12 cellular contexts compared by ENCODE assay signal in genomic region chr20:63953764-63954429, GRCh38. TPM values are rescaled to one million over a fixed set of nuclear protein-coding genes. Genes with fewer than 3 reads are reported as not detected.
DNase-seq lines count a peak whose midpoint lies in the region; ATAC-seq and TF ChIP-seq lines count a peak whose summit lies in the region.
"Had no signal": no experiment of that assay in that cellular context is flagged by ENCODE, and none has a peak within 500 bp of the region (broad histone marks: within the 10 kb centered on the region; RNA-seq: fewer than 3 reads in every experiment).

No MANE protein-coding gene starts in this region.

- H3K27ac ChIP-seq in CD4-positive, CD25-positive, alpha-beta regulatory T cell (ENCODE audit: insufficient read depth, low read length, poor library complexity, severe bottlenecking) = no peak overlapping the region

- peaks cover 0 to 51% (median 18%) of the 10 kb centered on the region in 4 donors for H3K4me1 Mint-ChIP-seq in CD4-positive, CD25-positive, alpha-beta regulatory T cell
- H3K4me1 Mint-ChIP-seq in IgD-negative memory B cell (peaks cover 20 to 38% (median 28%) of the 10 kb centered on the region in 3 donors), chondrocyte (ENCODE audit: low read depth) (peaks cover 52% of the 10 kb centered on the region), nephron (peaks cover 30% of the 10 kb centered on the region)

- no peak overlapping the region for H3K4me3 ChIP-seq in CD4-positive, CD25-positive, alpha-beta regulatory T cell (ENCODE audit: low read depth, low read length)
- peak overlapping the region in 1 of 2 donors; percentile 76 for H3K4me3 ChIP-seq in foreskin fibroblast (ENCODE audit: low read depth in 1 of 2, low read length in 2 of 2)

- no peaks in the 10 kb centered on the region for H3K27me3 ChIP-seq in CD4-positive, CD25-positive, alpha-beta regulatory T cell (ENCODE audit: control insufficient read depth, insufficient read depth, low read length)

- H3K36me3 ChIP-seq in CD4-positive, CD25-positive, alpha-beta regulatory T cell (ENCODE audit: control insufficient read depth, insufficient read depth, low read length) = no peaks in the 10 kb centered on the region

- TF ChIP-seq CTCF in chondrocyte (IDR thresholded peaks at IDR 0.05) (no peak), nephron (IDR thresholded peaks at IDR 0.05; ENCODE audit: unreplicated experiment in 3 of 3) (no peak), foreskin fibroblast (IDR thresholded peaks at IDR 0.05; ENCODE audit: low read depth, low read length) (no peak)

- H3K27ac Mint-ChIP-seq in CD4-positive, CD25-positive, alpha-beta regulatory T cell = peak overlapping the region in 2 of 3 donors; percentile 35 to 79
- peak overlapping the region in 2 of 3 donors; percentile 84 to 97 for H3K27ac Mint-ChIP-seq in IgD-negative memory B cell
- H3K27ac Mint-ChIP-seq in chondrocyte (ENCODE audit: unreplicated experiment) = peak overlapping the region; percentile 65
- H3K27ac Mint-ChIP-seq in nephron = peak overlapping the region; percentile 17 to 74 (median 71)

- ATAC-seq in CD4-positive, CD25-positive, alpha-beta regulatory T cell (ENCODE audit: low read depth in 2 of 2) = no peak
- ATAC-seq in HG03565 (IDR thresholded peaks at IDR 0.05; ENCODE audit: unreplicated experiment) (no peak), GM21447 (IDR thresholded peaks at IDR 0.05; ENCODE audit: unreplicated experiment) (no peak)

- DNase-seq in CD4-positive, CD25-positive, alpha-beta regulatory T cell = no peak
- no peak for DNase-seq in chondrocyte (ENCODE audit: low spot score)
- DNase-seq in AG08396 (ENCODE audit: low spot score) = no peak
- DNase-seq in foreskin fibroblast = no peak
- DNase-seq: activated effector memory CD4-positive, alpha-beta T cell treated with Interleukin-2 at 50 U/mL for 16 hours; GDM1; NCI-H146 had no signal

- H3K9me3 ChIP-seq in CD4-positive, CD25-positive, alpha-beta regulatory T cell (ENCODE audit: control insufficient read depth in 2 of 2, low read length in 2 of 2) = no peaks in the 10 kb centered on the region

- no peaks in the 10 kb centered on the region for H3K27me3 Mint-ChIP-seq in CD4-positive, CD25-positive, alpha-beta regulatory T cell
- H3K27me3 Mint-ChIP-seq in IgD-negative memory B cell = no peaks in the 10 kb centered on the region
- H3K27me3 Mint-ChIP-seq in chondrocyte (ENCODE audit: low read depth) = no peaks in the 10 kb centered on the region
- H3K27me3 Mint-ChIP-seq in nephron (ENCODE audit: low read depth) = no peaks in the 10 kb centered on the region

- peaks cover 49% of the 10 kb centered on the region for H3K4me1 ChIP-seq in CD4-positive, CD25-positive, alpha-beta regulatory T cell (ENCODE audit: control insufficient read depth, insufficient read depth, low read length, poor library complexity, severe bottlenecking)

- peak overlapping the region; percentile 69 to 89 (median 76) for H3K4me3 Mint-ChIP-seq in CD4-positive, CD25-positive, alpha-beta regulatory T cell
- H3K4me3 Mint-ChIP-seq in IgD-negative memory B cell (peak overlapping the region; percentile 87 to 96 (median 88)), chondrocyte (ENCODE audit: unreplicated experiment) (peak overlapping the region; percentile 79), nephron (peak overlapping the region; percentile 85 to 88 (median 85))

- no peaks in the 10 kb centered on the region for H3K9me3 Mint-ChIP-seq in CD4-positive, CD25-positive, alpha-beta regulatory T cell
- H3K9me3 Mint-ChIP-seq in IgD-negative memory B cell = no peaks in the 10 kb centered on the region
- H3K9me3 Mint-ChIP-seq in chondrocyte (ENCODE audit: low read depth) = no peaks in the 10 kb centered on the region
- no peaks in the 10 kb centered on the region for H3K9me3 Mint-ChIP-seq in nephron

- H3K36me3 Mint-ChIP-seq in CD4-positive, CD25-positive, alpha-beta regulatory T cell = no peaks in the 10 kb centered on the region
- H3K36me3 Mint-ChIP-seq in IgD-negative memory B cell (no peaks in the 10 kb centered on the region), chondrocyte (ENCODE audit: low read depth) (no peaks in the 10 kb centered on the region), nephron (ENCODE audit: low read depth) (no peaks in the 10 kb centered on the region)

RNA-seq across cellular contexts. Expression of gene UCKL1, which starts 2.3 kb away (rescaled TPM):
- 43.0 TPM for total RNA-seq in CD4-positive, CD25-positive, alpha-beta regulatory T cell
- 10 to 100 TPM; 25.1 to 35.7 (median 31.6) TPM for polyA plus RNA-seq in CD4-positive, CD25-positive, alpha-beta regulatory T cell
- polyA plus RNA-seq in IgD-negative memory B cell = 67.9 TPM
- total RNA-seq in chondrocyte = 24.3 to 27.5 TPM (median 27.2 TPM) in 3 replicates

RNA-seq across cellular contexts. Expression of gene ZNF512B, which starts 15.8 kb away (rescaled TPM):
- 21.2 TPM for total RNA-seq in CD4-positive, CD25-positive, alpha-beta regulatory T cell
- under 1 TPM; 0.41 to 0.47 (median 0.45) TPM for polyA plus RNA-seq in CD4-positive, CD25-positive, alpha-beta regulatory T cell
- 0.30 TPM for polyA plus RNA-seq in IgD-negative memory B cell
- total RNA-seq in chondrocyte = 36.5 to 44.3 TPM (median 37.2 TPM) in 3 replicates

RNA-seq across cellular contexts. Expression of gene SAMD10, which starts 25.5 kb away (rescaled TPM):
- 14.3 TPM for total RNA-seq in CD4-positive, CD25-positive, alpha-beta regulatory T cell
- 1 to 10 TPM; 5.9 to 8.3 (median 7.2) TPM for polyA plus RNA-seq in CD4-positive, CD25-positive, alpha-beta regulatory T cell
- polyA plus RNA-seq in IgD-negative memory B cell = 9.5 TPM
- total RNA-seq in chondrocyte = 3.8 to 4.7 TPM (median 4.3 TPM) in 3 replicates
- total RNA-seq: SK-MEL-5 had no signal

RNA-seq across cellular contexts. Expression of gene PRPF6, which starts 27.0 kb away (rescaled TPM):
- 61.8 TPM for total RNA-seq in CD4-positive, CD25-positive, alpha-beta regulatory T cell
- polyA plus RNA-seq in CD4-positive, CD25-positive, alpha-beta regulatory T cell = 10 to 100 TPM; 76.8 to 85.3 (median 80.1) TPM
- 106 TPM for polyA plus RNA-seq in IgD-negative memory B cell
- total RNA-seq in chondrocyte = 49.0 to 56.6 TPM (median 49.5 TPM) in 3 replicates

RNA-seq across cellular contexts. Expression of gene DNAJC5, which starts 59.0 kb away (rescaled TPM):
- 34.9 TPM for total RNA-seq in CD4-positive, CD25-positive, alpha-beta regulatory T cell
- 1 to 10 TPM; 5.0 to 7.0 (median 5.8) TPM for polyA plus RNA-seq in CD4-positive, CD25-positive, alpha-beta regulatory T cell
- 5.2 TPM for polyA plus RNA-seq in IgD-negative memory B cell
- total RNA-seq in chondrocyte = 44.2 to 46.6 TPM (median 45.1 TPM) in 3 replicates
